17 cellular contexts compared by ENCODE assay signal in the genomic region with DNA sequence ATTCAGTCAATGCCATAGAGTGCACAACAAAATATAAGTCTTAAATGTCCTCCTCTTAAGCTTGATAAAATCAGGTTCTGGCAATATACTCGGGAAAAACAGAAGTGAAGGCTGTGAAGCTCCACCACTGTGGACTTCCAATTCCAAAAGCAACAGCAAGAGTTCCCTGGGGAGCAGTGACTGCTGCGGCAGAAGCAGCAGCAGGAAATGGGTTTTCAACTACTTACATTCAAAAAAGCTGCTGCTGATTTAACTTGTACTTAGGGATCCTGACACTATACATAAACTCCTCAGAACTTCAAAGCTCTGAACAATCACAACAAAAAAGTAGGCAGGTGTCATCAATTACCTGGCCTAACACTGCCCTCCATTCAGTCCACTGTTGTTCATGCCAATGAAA. TPM values are rescaled to one million over a fixed set of nuclear protein-coding genes. Genes with fewer than 3 reads are reported as not detected.
A peak's percentile ranks its signal among the peaks of the same experiment; 100 is the strongest.
DNase-seq lines count a peak whose midpoint lies in the region; ATAC-seq and TF ChIP-seq lines count a peak whose summit lies in the region.
"Had no signal": no experiment of that assay in that cellular context is flagged by ENCODE, and none has a peak within 500 bp of the region (broad histone marks: within the 10 kb centered on the region; RNA-seq: fewer than 3 reads in every experiment).

No MANE protein-coding gene starts in this region.

- no peaks in the 10 kb centered on the region for H3K27me3 Mint-ChIP-seq in CD8-positive, alpha-beta T cell (ENCODE audit: low read depth)
- H3K27me3 Mint-ChIP-seq: effector memory CD8-positive, alpha-beta T cell; stimulated activated naive CD8-positive, alpha-beta T cell treated with anti-CD3 and anti-CD28 coated beads, Interleukin-15, amount 100 ng/mL, for 72 hours had no signal

- no peak for TF ChIP-seq CTCF in fibroblast of villous mesenchyme (IDR thresholded peaks at IDR 0.05; ENCODE audit: insufficient read depth, low read depth, low read length)
- TF ChIP-seq CTCF in CD8-positive, alpha-beta T cell (IDR thresholded peaks at IDR 0.05): no peak

- ATAC-seq in GM21390 (IDR thresholded peaks at IDR 0.05; ENCODE audit: unreplicated experiment): no peak
- ATAC-seq in CD8-positive, alpha-beta T cell: no peak
- ATAC-seq: effector memory CD8-positive, alpha-beta T cell; stimulated activated naive CD8-positive, alpha-beta T cell treated with anti-CD3 and anti-CD28 coated beads, Interleukin-15, amount 100 ng/mL, for 72 hours had no signal

- no peaks in the 10 kb centered on the region for H3K9me3 ChIP-seq in BLaER1
- no peaks in the 10 kb centered on the region for H3K9me3 ChIP-seq in HUES48 (ENCODE audit: control insufficient read depth, insufficient read depth, low read length)
- no peaks in the 10 kb centered on the region for H3K9me3 ChIP-seq in CD8-positive, alpha-beta T cell (ENCODE audit: low read length)

- H3K9ac ChIP-seq in BLaER1 (peak overlapping the region; percentile 51; the same call in 1 of the 2 replicates), HUES48 (ENCODE audit: low read depth, low read length) (no peak overlapping the region)

- CTCF ChIA-PET in CD8-positive, alpha-beta T cell (lab: Charles Lee): no interaction called here

- H4K20me1 ChIP-seq in BLaER1: peaks cover 12% of the 10 kb centered on the region; the same call in 1 of the 2 replicates

- H3K36me3 ChIP-seq in BLaER1 (peaks cover 27% of the 10 kb centered on the region), HUES48 (ENCODE audit: control insufficient read depth, insufficient read depth, low read length) (peaks cover 6% of the 10 kb centered on the region; the same call in 1 of the 2 replicates)
- H3K36me3 ChIP-seq in CD8-positive, alpha-beta T cell (ENCODE audit: insufficient read depth, low read length): no peaks in the 10 kb centered on the region

- DNase-seq in fibroblast of villous mesenchyme (ENCODE audit: low read depth) (peak; percentile 33), DMS 273 treated with DMSO at 0.1 percent for 48 hours (lab: John Stamatoyannopoulos, UW) (no peak), retina (no peak)
- no peak for DNase-seq in CD8-positive, alpha-beta T cell
- DNase-seq: aorta; effector memory CD8-positive, alpha-beta T cell; GOT3; hippocampal formation; NCI-H510A; stimulated activated CD4-positive, alpha-beta T cell treated with anti-CD3 and anti-CD28 coated beads, Interleukin-4, amount 100 ng/mL, for 24 hours; stimulated activated naive CD8-positive, alpha-beta T cell treated with anti-CD3 and anti-CD28 coated beads, Interleukin-15, amount 100 ng/mL, for 72 hours had no signal

- peaks cover 29% of the 10 kb centered on the region for H3K4me1 Mint-ChIP-seq in CD8-positive, alpha-beta T cell (ENCODE audit: low read depth)

- peak overlapping the region; percentile 80 for H3K4me2 ChIP-seq in BLaER1

- H3K4me1 ChIP-seq in BLaER1 (peaks cover 41% of the 10 kb centered on the region), HUES48 (ENCODE audit: control insufficient read depth, insufficient read depth, low read length) (peaks cover 14% of the 10 kb centered on the region)
- H3K4me1 ChIP-seq in CD8-positive, alpha-beta T cell (ENCODE audit: insufficient read depth, low read length): peaks cover 7% of the 10 kb centered on the region

- POLR2A ChIA-PET in CD8-positive, alpha-beta T cell (lab: Charles Lee): interaction anchor here (0.6 to 1.0 kb wide), 3 partner anchors 15 to 1524 kb away, joined by 3 read pairs; no protein-coding TSS in a partner anchor

- H3K4me3 Mint-ChIP-seq in CD8-positive, alpha-beta T cell: no peak overlapping the region
- H3K4me3 Mint-ChIP-seq: CD14-positive monocyte; effector memory CD8-positive, alpha-beta T cell; stimulated activated naive CD8-positive, alpha-beta T cell treated with anti-CD3 and anti-CD28 coated beads, Interleukin-15, amount 100 ng/mL, for 72 hours had no signal

- no peaks in the 10 kb centered on the region for H3K9me3 Mint-ChIP-seq in CD8-positive, alpha-beta T cell
- H3K9me3 Mint-ChIP-seq: CD14-positive monocyte; effector memory CD8-positive, alpha-beta T cell; stimulated activated naive CD8-positive, alpha-beta T cell treated with anti-CD3 and anti-CD28 coated beads, Interleukin-15, amount 100 ng/mL, for 72 hours had no signal

- intact Hi-C loops in CD8-positive, alpha-beta T cell (cut with DNase I, micrococcal nuclease): no loop called here

- 0 out of 2 replicates have a peak overlapping the region, but pooled peaks have one; percentile 13 for H3K4me3 ChIP-seq in BLaER1
- H3K4me3 ChIP-seq in HUES48 (ENCODE audit: low read depth, low read length): no peak overlapping the region
- no peak overlapping the region for H3K4me3 ChIP-seq in fibroblast of villous mesenchyme (ENCODE audit: low read depth, low read length)
- no peak overlapping the region for H3K4me3 ChIP-seq in CD8-positive, alpha-beta T cell (ENCODE audit: low read depth, low read length)

- H3K36me3 Mint-ChIP-seq in CD8-positive, alpha-beta T cell: peaks cover 16% of the 10 kb centered on the region

- H3K27ac Mint-ChIP-seq in CD8-positive, alpha-beta T cell: no peak overlapping the region
- H3K27ac Mint-ChIP-seq: stimulated activated naive CD8-positive, alpha-beta T cell treated with anti-CD3 and anti-CD28 coated beads, Interleukin-15, amount 100 ng/mL, for 72 hours had no signal

- H3K27ac ChIP-seq in BLaER1 (0 out of 2 replicates have a peak overlapping the region, but pooled peaks have one; percentile 28), HUES48 (ENCODE audit: low read depth, low read length) (peak overlapping the region; percentile 52)
- H3K27ac ChIP-seq in CD8-positive, alpha-beta T cell (ENCODE audit: low read depth, low read length): no peak overlapping the region
- H3K27ac ChIP-seq: VCaP had no signal

- H3K27me3 ChIP-seq in BLaER1 (no peaks in the 10 kb centered on the region), HUES48 (ENCODE audit: control insufficient read depth, insufficient read depth, low read length) (no peaks in the 10 kb centered on the region)
- H3K27me3 ChIP-seq in CD8-positive, alpha-beta T cell (ENCODE audit: insufficient read depth, low read length): no peaks in the 10 kb centered on the region

TF ChIP-seq in PFSK-1, 5 proteins besides CTCF, POLR2A, EP300 and RAD21:
- TF ChIP-seq, protein P1, sequence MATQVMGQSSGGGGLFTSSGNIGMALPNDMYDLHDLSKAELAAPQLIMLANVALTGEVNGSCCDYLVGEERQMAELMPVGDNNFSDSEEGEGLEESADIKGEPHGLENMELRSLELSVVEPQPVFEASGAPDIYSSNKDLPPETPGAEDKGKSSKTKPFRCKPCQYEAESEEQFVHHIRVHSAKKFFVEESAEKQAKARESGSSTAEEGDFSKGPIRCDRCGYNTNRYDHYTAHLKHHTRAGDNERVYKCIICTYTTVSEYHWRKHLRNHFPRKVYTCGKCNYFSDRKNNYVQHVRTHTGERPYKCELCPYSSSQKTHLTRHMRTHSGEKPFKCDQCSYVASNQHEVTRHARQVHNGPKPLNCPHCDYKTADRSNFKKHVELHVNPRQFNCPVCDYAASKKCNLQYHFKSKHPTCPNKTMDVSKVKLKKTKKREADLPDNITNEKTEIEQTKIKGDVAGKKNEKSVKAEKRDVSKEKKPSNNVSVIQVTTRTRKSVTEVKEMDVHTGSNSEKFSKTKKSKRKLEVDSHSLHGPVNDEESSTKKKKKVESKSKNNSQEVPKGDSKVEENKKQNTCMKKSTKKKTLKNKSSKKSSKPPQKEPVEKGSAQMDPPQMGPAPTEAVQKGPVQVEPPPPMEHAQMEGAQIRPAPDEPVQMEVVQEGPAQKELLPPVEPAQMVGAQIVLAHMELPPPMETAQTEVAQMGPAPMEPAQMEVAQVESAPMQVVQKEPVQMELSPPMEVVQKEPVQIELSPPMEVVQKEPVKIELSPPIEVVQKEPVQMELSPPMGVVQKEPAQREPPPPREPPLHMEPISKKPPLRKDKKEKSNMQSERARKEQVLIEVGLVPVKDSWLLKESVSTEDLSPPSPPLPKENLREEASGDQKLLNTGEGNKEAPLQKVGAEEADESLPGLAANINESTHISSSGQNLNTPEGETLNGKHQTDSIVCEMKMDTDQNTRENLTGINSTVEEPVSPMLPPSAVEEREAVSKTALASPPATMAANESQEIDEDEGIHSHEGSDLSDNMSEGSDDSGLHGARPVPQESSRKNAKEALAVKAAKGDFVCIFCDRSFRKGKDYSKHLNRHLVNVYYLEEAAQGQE (IDR thresholded peaks at IDR 0.05; ENCODE audit: insufficient read depth in 1 of 2, low read depth in 2 of 2, low read length in 2 of 2): 0 out of 4 replicates have a peak, but pooled peaks of 1 of the 2 experiments have one; percentile 42
- TF ChIP-seq POLR2AphosphoS5 (IDR thresholded peaks at IDR 0.05; ENCODE audit: low read depth, low read length) (no peak; the same call in 1 of the 2 replicates), TAF1 (IDR thresholded peaks at IDR 0.05; ENCODE audit: borderline replicate concordance, insufficient read depth, low read length) (peak; percentile 11; the same call in 1 of the 2 replicates), FOXP2 (optimal IDR thresholded peaks at IDR 0.05; ENCODE audit: borderline replicate concordance, extremely low read depth, extremely low read length, insufficient read depth) (no peak), SIN3A (IDR thresholded peaks at IDR 0.05; ENCODE audit: borderline replicate concordance, insufficient read depth, low read length) (0 out of 2 replicates have a peak, but pooled peaks have one; percentile 64)

RNA-seq across cellular contexts. Expression of a gene that starts 4.7 kb away (rescaled TPM):
- 4.4 TPM for polyA plus RNA-seq in PFSK-1 (2012; ENCODE audit: insufficient read length, low read depth)
- total RNA-seq in fibroblast of villous mesenchyme: 5.2 and 14.8 TPM in 2 replicates
- total RNA-seq in CD8-positive, alpha-beta T cell: 1 to 10 TPM; 3.9 to 5.1 TPM
